In genomic region chr1:168823988-168824387, GRCh38 we compare ENCODE assay signal across 16 cellular contexts.
DNase-seq lines count a peak whose midpoint lies in the region; ATAC-seq and TF ChIP-seq lines count a peak whose summit lies in the region.
"Had no signal": no experiment of that assay in that cellular context is flagged by ENCODE, and none has a peak within 500 bp of the region (broad histone marks: within the 10 kb centered on the region; RNA-seq: fewer than 3 reads in every experiment).

No MANE protein-coding gene starts in this region.

- TF ChIP-seq CTCF in glutamatergic neuron (IDR thresholded peaks at IDR 0.05; ENCODE audit: partially characterized antibody, unreplicated experiment), result no peak
- TF ChIP-seq CTCF in left ventricle myocardium inferior (IDR thresholded peaks at IDR 0.05; ENCODE audit: borderline replicate concordance), result no peak
- no peak for TF ChIP-seq CTCF in natural killer cell (IDR thresholded peaks at IDR 0.05)

- no peaks in the 10 kb centered on the region for H3K9me3 Mint-ChIP-seq in glutamatergic neuron (ENCODE audit: unreplicated experiment)
- H3K9me3 Mint-ChIP-seq in natural killer cell, result no peaks in the 10 kb centered on the region
- H3K9me3 Mint-ChIP-seq: CD4-positive, alpha-beta T cell had no signal

- H3K27me3 ChIP-seq in left ventricle myocardium inferior (ENCODE audit: low read depth), result no peaks in the 10 kb centered on the region

- no peaks in the 10 kb centered on the region for H3K36me3 Mint-ChIP-seq in glutamatergic neuron (ENCODE audit: unreplicated experiment)
- H3K36me3 Mint-ChIP-seq in natural killer cell, result no peaks in the 10 kb centered on the region

- intact Hi-C loops in left ventricle myocardium inferior (cut with micrococcal nuclease) (no loop called here), natural killer cell (cut with micrococcal nuclease) (no loop called here)

- peaks cover 26% of the 10 kb centered on the region for H3K4me1 ChIP-seq in left ventricle myocardium inferior
- H3K4me1 ChIP-seq: A549, Caco-2 had no signal

- H3K4me1 Mint-ChIP-seq in glutamatergic neuron (ENCODE audit: low read depth, unreplicated experiment), result no peaks in the 10 kb centered on the region
- peaks cover 25% of the 10 kb centered on the region in 2 donors for H3K4me1 Mint-ChIP-seq in natural killer cell

- no peaks in the 10 kb centered on the region for H3K36me3 ChIP-seq in left ventricle myocardium inferior

- no peak for ATAC-seq in natural killer cell
- ATAC-seq: A549 had no signal

- H3K4me3 ChIP-seq in left ventricle myocardium inferior, result no peak overlapping the region
- H3K4me3 ChIP-seq: A549, GM23248 had no signal

- peak overlapping the region; percentile 41 for H3K27ac Mint-ChIP-seq in glutamatergic neuron (ENCODE audit: unreplicated experiment)
- H3K27ac Mint-ChIP-seq in natural killer cell, result peak overlapping the region in 1 of 2 donors; percentile 59
- H3K27ac Mint-ChIP-seq: CD4-positive, alpha-beta T cell had no signal

- H3K27me3 Mint-ChIP-seq in glutamatergic neuron (ENCODE audit: unreplicated experiment) (peaks cover 2% of the 10 kb centered on the region), natural killer cell (ENCODE audit: low read depth in 2 of 2) (peaks cover under 1 to 2% of the 10 kb centered on the region in 2 donors)
- H3K27me3 Mint-ChIP-seq: CD4-positive, alpha-beta T cell had no signal

- DNase-seq in NCI-H82 (lab: John Stamatoyannopoulos, UW), result peak; percentile 16
- DNase-seq in NCI-H82 treated with DMSO at 0.1 percent for 48 hours (lab: John Stamatoyannopoulos, UW; ENCODE audit: unreplicated experiment), result no peak
- DNase-seq in glutamatergic neuron, result no peak
- DNase-seq in left ventricle myocardium inferior, result no peak
- DNase-seq in natural killer cell, result no peak
- DNase-seq in effector CD4-positive, alpha-beta T cell, result no peak
- no peak for DNase-seq in NCI-H69 (lab: John Stamatoyannopoulos, UW)
- DNase-seq: AML-193; Caco-2; CD4-positive, alpha-beta T cell; GM23248; HCEC 1CT had no signal

- no peaks in the 10 kb centered on the region for H3K9me3 ChIP-seq in left ventricle myocardium inferior (replicated peaks)
- H3K9me3 ChIP-seq: A549, Caco-2 had no signal

- H3K27ac ChIP-seq in left ventricle myocardium inferior (replicated peaks), result peak overlapping the region; percentile 72
- H3K27ac ChIP-seq: 22Rv1, A549, C4-2B, GM23248, HL-60 had no signal

- no peak overlapping the region for H3K4me3 Mint-ChIP-seq in glutamatergic neuron (ENCODE audit: unreplicated experiment)
- H3K4me3 Mint-ChIP-seq in natural killer cell, result peak overlapping the region; percentile 43
- H3K4me3 Mint-ChIP-seq: CD4-positive, alpha-beta T cell had no signal
